In genomic region chr1:39901486-39902120, GRCh38 we compare ENCODE assay signal across 8 cellular contexts. TPM values are rescaled to one million over a fixed set of nuclear protein-coding genes. Genes with fewer than 3 reads are reported as not detected.
DNase-seq lines count a peak whose midpoint lies in the region; ATAC-seq and TF ChIP-seq lines count a peak whose summit lies in the region.

Gene MYCL, minus strand, starts transcription at chr1:39901917. Its CDS starts 483 bp downstream, at chr1:39901434.

- peak within 1 kb of the TSS; percentile 90 for H2AFZ ChIP-seq in SU-DHL-6 (ENCODE audit: low read depth, low read length, severe bottlenecking)

- DNase-seq in ELF-1 (ENCODE audit: low read depth, low spot score) (peak; percentile 95), LHCN-M2 (ENCODE audit: low read depth) (peak; percentile 73), right atrium auricular region (ENCODE audit: low spot score) (no peak), prostate gland (ENCODE audit: low spot score) (peak; percentile 94), aorta (peak; percentile 70 to 83)
- peak; percentile 73 for DNase-seq in activated naive CD8-positive, alpha-beta T cell treated with anti-CD3 and anti-CD28 coated beads, Interleukin-2, amount 50 U/mL, for 24 hours

- H3K27me3 ChIP-seq in SU-DHL-6 (ENCODE audit: low read length) (no peaks in the 10 kb centered on the region), right atrium auricular region (peaks cover 0 to 11% of the 10 kb centered on the region in 2 donors), prostate gland (replicated peaks; ENCODE audit: insufficient read depth) (no peaks in the 10 kb centered on the region), aorta (ENCODE audit: control insufficient read depth in 1 of 2, insufficient read depth in 2 of 2, low read length in 1 of 2) (no peaks in the 10 kb centered on the region)

- peaks cover 64% of the 10 kb centered on the region for H3K27me3 Mint-ChIP-seq in activated naive CD8-positive, alpha-beta T cell treated with anti-CD3 and anti-CD28 coated beads, Interleukin-2, amount 50 U/mL, for 24 hours

- no peaks in the 10 kb centered on the region for H3K79me2 ChIP-seq in SU-DHL-6 (ENCODE audit: insufficient read depth, low read length)

- no peak within 1 kb of the TSS for H3K27ac Mint-ChIP-seq in activated naive CD8-positive, alpha-beta T cell treated with anti-CD3 and anti-CD28 coated beads, Interleukin-2, amount 50 U/mL, for 24 hours

- no peaks in the 10 kb centered on the region for H3K9me2 ChIP-seq in SU-DHL-6 (replicated peaks; ENCODE audit: insufficient read depth, low read length)

- no peak for TF ChIP-seq CTCF in SU-DHL-6 (IDR thresholded peaks at IDR 0.05; ENCODE audit: insufficient read depth, low read length, poor library complexity, severe bottlenecking)
- no peak for TF ChIP-seq CTCF in right atrium auricular region (IDR thresholded peaks at IDR 0.05)
- no peak for TF ChIP-seq CTCF in prostate gland (IDR thresholded peaks at IDR 0.05)

- H3K4me1 ChIP-seq in right atrium auricular region (peaks cover 0 to 18% of the 10 kb centered on the region in 2 donors), prostate gland (replicated peaks) (no peaks in the 10 kb centered on the region), aorta (ENCODE audit: control insufficient read depth in 1 of 2, insufficient read depth in 2 of 2, low read length in 2 of 2) (no peaks in the 10 kb centered on the region)

- H3K27ac ChIP-seq in SU-DHL-6 (ENCODE audit: low read depth, low read length) (no peak within 1 kb of the TSS), right atrium auricular region (peak within 1 kb of the TSS; percentile 18 to 33), prostate gland (peak within 1 kb of the TSS; percentile 66 to 82), aorta (ENCODE audit: low read depth in 1 of 2, low read length in 2 of 2) (no peak within 1 kb of the TSS)

- H4K20me1 ChIP-seq in SU-DHL-6 (ENCODE audit: low read depth, low read length), result no peaks in the 10 kb centered on the region

- peak within 1 kb of the TSS; percentile 67 for H3K9ac ChIP-seq in SU-DHL-6 (ENCODE audit: low read length)

- H3K4me1 Mint-ChIP-seq in activated naive CD8-positive, alpha-beta T cell treated with anti-CD3 and anti-CD28 coated beads, Interleukin-2, amount 50 U/mL, for 24 hours, result peaks cover 6% of the 10 kb centered on the region

- H3K36me3 ChIP-seq in SU-DHL-6 (ENCODE audit: low read length) (no peaks in the 10 kb centered on the region), right atrium auricular region (no peaks in the 10 kb centered on the region), prostate gland (no peaks in the 10 kb centered on the region), aorta (ENCODE audit: control insufficient read depth in 1 of 2, insufficient read depth in 2 of 2, low read length in 1 of 2) (no peaks in the 10 kb centered on the region)

- H3K4me3 Mint-ChIP-seq in activated naive CD8-positive, alpha-beta T cell treated with anti-CD3 and anti-CD28 coated beads, Interleukin-2, amount 50 U/mL, for 24 hours, result peak within 1 kb of the TSS; percentile 68

- peak within 1 kb of the TSS; percentile 52 for H3K4me2 ChIP-seq in SU-DHL-6 (ENCODE audit: low read depth, low read length, poor library complexity, severe bottlenecking)

- H3K9me3 Mint-ChIP-seq in activated naive CD8-positive, alpha-beta T cell treated with anti-CD3 and anti-CD28 coated beads, Interleukin-2, amount 50 U/mL, for 24 hours, result no peaks in the 10 kb centered on the region

- peak; percentile 76 for TF ChIP-seq POLR2A in prostate gland (IDR thresholded peaks at IDR 0.05)

- under 1% methylated on average over 50 of the region's 83 CpGs for WGBS in prostate gland
- WGBS in aorta, 2 donors, result 1% methylated on average over 73 to 83 of the region's 83 CpGs

- intact Hi-C loops in prostate gland (cut with DNase I) (loop anchor here (2.0 kb wide), 1 partner anchor 85 kb away; no protein-coding TSS in a partner anchor), aorta (cut with DNase I) (loop anchor here (5.0 kb wide), 1 partner anchor 84 kb away; no protein-coding TSS in a partner anchor)

- peaks cover 5% of the 10 kb centered on the region; the same call in 1 of the 2 replicates for H3F3A ChIP-seq in SU-DHL-6 (ENCODE audit: insufficient read depth)

- ATAC-seq in GM21786 (IDR thresholded peaks at IDR 0.05; ENCODE audit: unreplicated experiment) (peak; percentile 67), aorta (ENCODE audit: low FRiP score) (peak; percentile 75)
- peak; percentile 90 for ATAC-seq in activated naive CD8-positive, alpha-beta T cell treated with anti-CD3 and anti-CD28 coated beads, Interleukin-2, amount 50 U/mL, for 24 hours

- no peaks in the 10 kb centered on the region for H3K9me3 ChIP-seq in SU-DHL-6 (ENCODE audit: insufficient read depth, low read length)
- H3K9me3 ChIP-seq in right atrium auricular region, result no peaks in the 10 kb centered on the region
- H3K9me3 ChIP-seq in prostate gland, result no peaks in the 10 kb centered on the region
- no peaks in the 10 kb centered on the region for H3K9me3 ChIP-seq in aorta (ENCODE audit: control insufficient read depth, low read length)

- no peaks in the 10 kb centered on the region for H3K36me3 Mint-ChIP-seq in activated naive CD8-positive, alpha-beta T cell treated with anti-CD3 and anti-CD28 coated beads, Interleukin-2, amount 50 U/mL, for 24 hours (ENCODE audit: low read depth)

- H3K4me3 ChIP-seq in SU-DHL-6 (ENCODE audit: insufficient read depth, low read length, poor library complexity, severe bottlenecking), result peak within 1 kb of the TSS; percentile 64
- H3K4me3 ChIP-seq in right atrium auricular region, result peak within 1 kb of the TSS; percentile 43 to 65
- peak within 1 kb of the TSS; percentile 61 to 81 for H3K4me3 ChIP-seq in prostate gland
- peak within 1 kb of the TSS; percentile 49 to 67 for H3K4me3 ChIP-seq in aorta (ENCODE audit: low read length in 2 of 2)

RNA-seq across cellular contexts. Expression of gene MYCL, which starts in this region (rescaled TPM):
- total RNA-seq in LHCN-M2 (2014; rRNA removed), result 4.4 and 9.6 TPM in 2 replicates
- polyA plus RNA-seq in LHCN-M2 (2012), result 2.1 TPM
- total RNA-seq in right atrium auricular region, result 1 to 10 TPM in 1 of 2 donors, under 1 TPM in 1; 0.70 to 1.3 TPM
- total RNA-seq in prostate gland, result 10 to 100 TPM; 14.5 to 19.7 TPM
- 1 to 10 TPM in 1 of 2 donors, under 1 TPM in 1; 0.45 to 1.2 TPM for total RNA-seq in aorta
- polyA plus RNA-seq in aorta, result under 1 TPM in 1 of 2 donors, not detected in 1; 0.50 TPM

Comparison
In these comparisons a context has a peak if more than half of its experiments do, and no peak if none do; other contexts are left out.
1. H3K27ac ChIP-seq: peak in right atrium auricular region (2 of 2) and prostate gland (2 of 2); none in SU-DHL-6 (single experiment) and aorta (0 of 2).
2. Peak in every context shown above with its lines, with median percentiles within 50 percentile points of each other: ATAC-seq and H3K4me3 ChIP-seq.